18 cellular contexts compared by ENCODE assay signal in genomic region chr7:66880009-66880554, GRCh38.
"Had no signal": no experiment of that assay in that cellular context is flagged by ENCODE, and none has a peak within 500 bp of the region (broad histone marks: within the 10 kb centered on the region; RNA-seq: fewer than 3 reads in every experiment).

No MANE protein-coding gene starts in this region.

- H3K36me3 ChIP-seq: brain microvascular endothelial cell, thoracic aorta had no signal

- FAIRE-seq: pancreas, urothelium cell line had no signal

- H3K4me1 ChIP-seq: pancreas had no signal

- H3K27me3 ChIP-seq: brain microvascular endothelial cell, dorsolateral prefrontal cortex, pancreas had no signal

- DNase-seq: activated CD4-positive, alpha-beta T cell treated with anti-CD3 and anti-CD28 coated beads, Interleukin-2, amount 50 U/mL, for 4 hours; activated CD4-positive, CD25-positive, alpha-beta regulatory T cell treated with anti-CD3 and anti-CD28 coated beads, Interleukin-2, amount 50 U/mL, for 72 hours; activated effector memory CD4-positive, alpha-beta T cell treated with anti-CD3 and anti-CD28 coated beads, Interleukin-2, amount 50 U/mL, for 16 hours; activated T-cell treated with anti-CD3 and anti-CD28 coated beads, Interleukin-2, amount 50 U/mL, for 4 hours; amniotic stem cell; brain microvascular endothelial cell; cerebellar nuclear complex; dorsolateral prefrontal cortex; glutamatergic neuron; pancreas; stimulated activated CD4-positive, alpha-beta T cell treated with anti-CD3 and anti-CD28 coated beads, Interleukin-4, amount 100 ng/mL, for 1 hour; stimulated activated CD8-positive, alpha-beta memory T cell treated with anti-CD3 and anti-CD28 coated beads, Interleukin-4, amount 100 ng/mL, for 48 hours; stimulated activated naive CD8-positive, alpha-beta T cell treated with anti-CD3 and anti-CD28 coated beads, Interleukin-15, amount 100 ng/mL, for 72 hours had no signal

- H3K9me3 ChIP-seq: pancreas, thoracic aorta had no signal

- ATAC-seq: activated naive CD4-positive, alpha-beta T cell treated with anti-CD3 and anti-CD28 coated beads, Interleukin-2, amount 50 U/mL, for 72 hours; activated T-cell treated with anti-CD3 and anti-CD28 coated beads, Interleukin-2, amount 50 U/mL, for 4 hours; esophagus mucosa; left lobe of liver; pancreas; stimulated activated naive CD8-positive, alpha-beta T cell treated with anti-CD3 and anti-CD28 coated beads, Interleukin-15, amount 100 ng/mL, for 72 hours had no signal

- H3K27ac ChIP-seq: brain microvascular endothelial cell, dorsolateral prefrontal cortex, pancreas, thoracic aorta had no signal

- H3K4me3 ChIP-seq: dorsolateral prefrontal cortex, pancreas, thoracic aorta had no signal
